Comparison of ENCODE assay signal across 8 cellular contexts in genomic region chr14:68951051-68951797, GRCh38. TPM values are rescaled to one million over a fixed set of nuclear protein-coding genes. Genes with fewer than 3 reads are reported as not detected.
DNase-seq lines count a peak whose midpoint lies in the region; FAIRE-seq and TF ChIP-seq lines count a peak whose summit lies in the region.

No MANE protein-coding gene starts in this region.

- H2BK20ac ChIP-seq in H1 (ENCODE audit: low read length) = no peak overlapping the region

- no peak for FAIRE-seq in H1 (lab: Jason Lieb, UNC)

- peak overlapping the region; percentile 52 for H2BK5ac ChIP-seq in H1 (ENCODE audit: low read depth, low read length)

- 91% methylated on average over 18 of the region's 19 CpGs; no CpG with 5 or more reads in 1 of the 2 experiments for WGBS in H1 (ENCODE audit: extremely low coverage in 1 of 2, insufficient coverage in 1 of 2, insufficient read length in 1 of 2, insufficient replicate concordance in 2 of 2, low coverage in 1 of 2, low lambda C conversion rate in 2 of 2, missing lambda C conversion rate in 1 of 2), 2 experiments

- no peak overlapping the region for H3K4me2 ChIP-seq in H1 (ENCODE audit: insufficient read depth in 1 of 2, low read depth in 2 of 2, low read length in 2 of 2)

- H2BK120ac ChIP-seq in H1 (replicated peaks; ENCODE audit: low read depth, low read length) = no peak overlapping the region

- peaks cover 53% of the 10 kb centered on the region for H3K4me1 ChIP-seq in BE2C
- peaks cover 0 to 11% (median 6%) of the 10 kb centered on the region in 4 experiments; a peak in 6 of 7 replicates for H3K4me1 ChIP-seq in H1 (replicated peaks in 1 of 4; ENCODE audit: control insufficient read depth in 3 of 4, insufficient read depth in 4 of 4, low read length in 3 of 4)

- TF ChIP-seq EP300 in H1 (IDR thresholded peaks at IDR 0.05; ENCODE audit: borderline replicate concordance in 1 of 2, low read depth in 2 of 2, low read length in 2 of 2) = no peak

- H3K27ac ChIP-seq in H1 (ENCODE audit: low read depth, low read length) = no peak overlapping the region

- TF ChIP-seq RAD21 in H1 (IDR thresholded peaks at IDR 0.05 in 1 of 2, conservative IDR thresholded peaks at IDR 0.05 in 1 of 2; ENCODE audit: low read depth in 2 of 2, low read length in 2 of 2) = no peak

- H3K9me3 ChIP-seq in BE2C = no peaks in the 10 kb centered on the region
- no peaks in the 10 kb centered on the region for H3K9me3 ChIP-seq in H1 (ENCODE audit: insufficient read depth in 2 of 2, low read depth in 1 of 2, low read length in 1 of 2)

- no peaks in the 10 kb centered on the region; the same call in 1 of the 2 replicates for H3K36me3 ChIP-seq in BE2C
- H3K36me3 ChIP-seq in H1 (ENCODE audit: control insufficient read depth in 2 of 4, insufficient read depth in 4 of 4, low read length in 3 of 4) = no peaks in the 10 kb centered on the region; a peak in 1 of 8 replicates

- 0 out of 2 replicates have a peak overlapping the region, but pooled peaks have one; percentile 6 for H3K18ac ChIP-seq in H1 (ENCODE audit: extremely low read depth, low read length)

- no peak overlapping the region for H3K14ac ChIP-seq in H1 (ENCODE audit: insufficient read length)

- H3K4me3 ChIP-seq in BE2C (ENCODE audit: low read depth, low read length) (no peak overlapping the region), H1 (ENCODE audit: extremely low read depth in 1 of 4, insufficient read depth in 2 of 4, low read depth in 3 of 4, low read length in 4 of 4) (no peak overlapping the region)

- H3K23me2 ChIP-seq in H1 (ENCODE audit: low read depth, low read length) = no peaks in the 10 kb centered on the region

- DNase-seq in BE2C = peak; percentile 75
- peak; percentile 97 for DNase-seq in NCI-H460 (ENCODE audit: extremely low read depth, low read depth)
- no peak for DNase-seq in H1 (ENCODE audit: low read depth in 1 of 2, low spot score in 2 of 2)
- peak; percentile 96 for DNase-seq in myocyte (ENCODE audit: low read depth)
- DNase-seq in stimulated activated CD4-positive, alpha-beta T cell treated with anti-CD3 and anti-CD28 coated beads, Interleukin-2, amount 100 ng/mL, for 24 hours = no peak
- no peak for DNase-seq in NCI-H1694 (lab: John Stamatoyannopoulos, UW)
- no peak for DNase-seq in stimulated activated CD4-positive, alpha-beta T cell treated with anti-CD3 and anti-CD28 coated beads, Interleukin-2, amount 100 ng/mL, for 48 hours
- no peak for DNase-seq in KG1 (lab: John Stamatoyannopoulos, UW)

- H4K20me1 ChIP-seq in H1 (replicated peaks in 1 of 2; ENCODE audit: control insufficient read depth in 1 of 2, insufficient read depth in 2 of 2, low read length in 2 of 2) = peaks cover 9 to 34% of the 10 kb centered on the region in 2 experiments

- H2BK15ac ChIP-seq in H1 (ENCODE audit: low read length) = no peak overlapping the region

- POLR2A ChIA-PET in H1 (lab: Charles Lee; ENCODE audit: partially characterized antibody) = interaction anchor here (1.5 to 1.9 kb wide), 3 partner anchors 9 to 29 kb away, joined by 4 to 6 read pairs (median 5); no protein-coding TSS in a partner anchor

- no peak overlapping the region for H2AFZ ChIP-seq in H1 (ENCODE audit: low read length)

- no peak overlapping the region for H4K91ac ChIP-seq in H1 (replicated peaks; ENCODE audit: insufficient read length, low read length)

- peaks cover 38% of the 10 kb centered on the region for H3K79me1 ChIP-seq in H1 (ENCODE audit: low read depth, low read length)

- H2BK12ac ChIP-seq in H1 (ENCODE audit: low read depth, low read length) = 0 out of 2 replicates have a peak overlapping the region, but pooled peaks have one; percentile 60

- no peak overlapping the region for H3K4ac ChIP-seq in H1 (replicated peaks; ENCODE audit: insufficient read length, low read depth, low read length)

- no peak overlapping the region for H3K23ac ChIP-seq in H1 (ENCODE audit: insufficient read length)

- H4K8ac ChIP-seq in H1 (ENCODE audit: extremely low read depth, insufficient read depth, low read length) = no peak overlapping the region

- no peak overlapping the region for H3K9ac ChIP-seq in H1 (replicated peaks in 1 of 4; ENCODE audit: extremely low read depth in 1 of 4, low read depth in 3 of 4, low read length in 3 of 4)

- H3K79me2 ChIP-seq in H1 (ENCODE audit: control insufficient read depth in 1 of 2, insufficient read depth in 2 of 2, low read length in 2 of 2) = peaks cover 13 to 97% of the 10 kb centered on the region in 2 experiments

- TF ChIP-seq CTCF in BE2C (IDR thresholded peaks at IDR 0.05; ENCODE audit: low read depth, low read length) = no peak
- TF ChIP-seq CTCF in H1 (IDR thresholded peaks at IDR 0.05; ENCODE audit: control extremely low read depth in 1 of 3, insufficient read depth in 1 of 3, low read depth in 1 of 3, low read length in 3 of 3) = no peak

- no peak overlapping the region for H4K5ac ChIP-seq in H1 (ENCODE audit: insufficient read length, low read depth, low read length)

- H2AK5ac ChIP-seq in H1 (ENCODE audit: low read depth, low read length) = no peak overlapping the region

- no peak; a peak in 1 of 3 replicates for TF ChIP-seq POLR2A in H1 (IDR thresholded peaks at IDR 0.05; ENCODE audit: control extremely low read depth in 1 of 2, low read depth in 2 of 2, low read length in 2 of 2)

- H3K56ac ChIP-seq in H1 (replicated peaks; ENCODE audit: insufficient read length, low read depth, low read length) = no peak overlapping the region

- CTCF ChIA-PET in H1 (lab: Charles Lee; ENCODE audit: partially characterized antibody) = interaction anchor here (0.9 to 19.1 kb wide), 3 partner anchors 13 to 51 kb away, joined by 3 to 291 read pairs (median 5); no protein-coding TSS in a partner anchor

- no peaks in the 10 kb centered on the region for H3K27me3 ChIP-seq in BE2C
- H3K27me3 ChIP-seq in H1 (replicated peaks in 1 of 4; ENCODE audit: control insufficient read depth in 3 of 4, extremely low read depth in 1 of 4, insufficient read depth in 3 of 4, low read length in 3 of 4) = no peaks in the 10 kb centered on the region

TF ChIP-seq in H1, 55 proteins besides CTCF, POLR2A, EP300 and RAD21 (continues in another document):
- TF ChIP-seq POU5F1 (IDR thresholded peaks at IDR 0.05; ENCODE audit: low read depth, low read length) (no peak), TAF1 (IDR thresholded peaks at IDR 0.05; ENCODE audit: low read depth, low read length) (no peak), EGR1 (IDR thresholded peaks at IDR 0.05; ENCODE audit: borderline replicate concordance, low read depth, low read length) (no peak), RXRA (IDR thresholded peaks at IDR 0.05; ENCODE audit: insufficient read depth, low read depth, low read length) (no peak), SP1 (IDR thresholded peaks at IDR 0.05; ENCODE audit: low read depth, low read length) (no peak), SP4 (IDR thresholded peaks at IDR 0.05; ENCODE audit: low read length) (no peak), SP2 (IDR thresholded peaks at IDR 0.05; ENCODE audit: low read length) (no peak), RBBP5 (IDR thresholded peaks at IDR 0.05; ENCODE audit: borderline replicate concordance, low read depth, low read length) (no peak), BCL11A (IDR thresholded peaks at IDR 0.05; ENCODE audit: low read depth in 2 of 2, low read length in 2 of 2) (no peak)

RNA-seq across cellular contexts. Expression of gene ACTN1, which starts 27.9 kb away (rescaled TPM):
- 321 TPM for polyA plus RNA-seq in BE2C (2012; ENCODE audit: insufficient read depth, insufficient read length, low read depth)
- total RNA-seq in NCI-H460 (2014; rRNA removed; shearing (Covaris generic)) = 70.5 and 71.1 TPM in 2 replicates
- polyA plus RNA-seq in NCI-H460 (2014; cell fraction: nucleus; rRNA removed) = 113 and 155 TPM in 2 replicates
- 253 and 262 TPM in 2 replicates for total RNA-seq in H1 (2021; fragmentation: NEBNext Ultra II Directional; extraction: Animal tissue kit (Norgen Biotek cat#: 25700))
- 236 and 302 TPM in 2 replicates for polyA plus RNA-seq in H1 (2011; rRNA removed)
- polyA plus RNA-seq in H1 (2011; cell fraction: cytosol; rRNA removed) = 181 TPM
- polyA plus RNA-seq in H1 (2011; cell fraction: nucleus; rRNA removed) = 508 TPM
- polyA plus RNA-seq in H1 (2012, experiment 1 of 2) = 230 to 270 TPM (median 252 TPM) in 4 replicates
- 133 TPM for polyA plus RNA-seq in H1 (2012, experiment 2 of 2)
- polyA plus RNA-seq in H1 (2013, experiment 1 of 2) = 162 TPM
- polyA plus RNA-seq in H1 (2013, experiment 2 of 2) = 147 TPM
- 205 and 224 TPM in 2 replicates for polyA minus RNA-seq in H1 (2011; rRNA and poly(A)+ RNA removed)
- polyA minus RNA-seq in H1 (2011; cell fraction: cytosol; rRNA and poly(A)+ RNA removed) = 222 TPM
- polyA minus RNA-seq in H1 (2011; cell fraction: nucleus; rRNA and poly(A)+ RNA removed) = 201 TPM
- total RNA-seq in myocyte = 171 and 188 TPM in 2 replicates
- 773 TPM for polyA plus RNA-seq in myocyte (2012)

Comparison
In these comparisons a context has a peak if more than half of its experiments do, and no peak if none do; other contexts are left out.
1. DNase-seq: peak in BE2C (single experiment), NCI-H460 (single experiment) and myocyte (single experiment); none in H1 (0 of 2), stimulated activated CD4-positive, alpha-beta T cell treated with anti-CD3 and anti-CD28 coated beads, Interleukin-2, amount 100 ng/mL, for 24 hours (0 of 2), NCI-H1694 (single experiment), stimulated activated CD4-positive, alpha-beta T cell treated with anti-CD3 and anti-CD28 coated beads, Interleukin-2, amount 100 ng/mL, for 48 hours (0 of 2) and KG1 (single experiment).